Comparison of ENCODE assay signal across 26 cellular contexts in genomic region chr3:131804565-131805133, GRCh38.
A peak's percentile ranks its signal among the peaks of the same experiment; 100 is the strongest.
DNase-seq lines count a peak whose midpoint lies in the region; ATAC-seq, FAIRE-seq and TF ChIP-seq lines count a peak whose summit lies in the region.
"Had no signal": no experiment of that assay in that cellular context is flagged by ENCODE, and none has a peak within 500 bp of the region (broad histone marks: within the 10 kb centered on the region; RNA-seq: fewer than 3 reads in every experiment).

No MANE protein-coding gene starts in this region.

- H3K9me3 ChIP-seq in pancreas, result no peaks in the 10 kb centered on the region
- H3K9me3 ChIP-seq: Peyer's patch, sigmoid colon, tibial nerve had no signal

- no peaks in the 10 kb centered on the region for H3K9me3 Mint-ChIP-seq in chondrocyte (ENCODE audit: low read depth)
- H3K9me3 Mint-ChIP-seq: activated CD4-positive, alpha-beta T cell treated with anti-CD3 and anti-CD28 coated beads, Interleukin-2, amount 10 ng/mL, durations not matched to agents 24 days and 14 days; activated T-cell treated with anti-CD3 and anti-CD28 coated beads, Interleukin-2, amount 50 U/mL, for 4 hours; CD4-positive, alpha-beta memory T cell; dendritic cell treated with granulocyte-macrophage colony-stimulating factor and Interleukin-4, amounts not matched to agents 40 ng/mL and 50 ng/mL, for 4 days; IgD-negative memory B cell; nephron progenitor cell had no signal

- H3K36me3 Mint-ChIP-seq in chondrocyte (ENCODE audit: low read depth), result no peaks in the 10 kb centered on the region
- H3K36me3 Mint-ChIP-seq: CD4-positive, alpha-beta memory T cell; IgD-negative memory B cell had no signal

- peaks cover 0 to 7% (median 6%) of the 10 kb centered on the region in 3 donors for H3K4me1 ChIP-seq in pancreas
- H3K4me1 ChIP-seq: foreskin keratinocyte, Peyer's patch, sigmoid colon, tibial nerve had no signal

- DNase-seq in HUDEP-2 (lab: John Stamatoyannopoulos, UW; ENCODE audit: unreplicated experiment in 76 of 76) (peak in 73 of 76 experiments; percentile 29 to 98 (median 83)), amniotic epithelial cell (ENCODE audit: low read depth) (peak; percentile 0), Right ventricle myocardium superior (peak; percentile 68), pancreas (peak in 5 of 6 donors; percentile 29 to 75 (median 67)), chondrocyte (ENCODE audit: low spot score) (no peak), MV-4-11 (lab: John Stamatoyannopoulos, UW) (no peak), SKM-1 treated with dmso at 0.1 percent for 144 hours (lab: John Stamatoyannopoulos, UW; ENCODE audit: unreplicated experiment) (no peak)
- DNase-seq: activated CD4-positive, alpha-beta T cell treated with anti-CD3 and anti-CD28 coated beads, Interleukin-2, amount 10 ng/mL, durations not matched to agents 24 days and 14 days; activated naive CD4-positive, alpha-beta T cell; activated T-cell treated with anti-CD3 and anti-CD28 coated beads, Interleukin-2, amount 50 U/mL, for 4 hours; CD4-positive, alpha-beta memory T cell; EL; foreskin keratinocyte; hypothalamus; NCI-H1417 treated with DMSO at 0.1 percent for 48 hours; NCI-H510A; nephron progenitor cell; Peyer's patch; sigmoid colon; T-helper 17 cell; WERI-Rb-1 had no signal

- 20% methylated on average over 3 of the region's 3 CpGs for WGBS in pancreas, 2 donors

- no peak for FAIRE-seq in pancreas (lab: Jason Lieb, UNC)
- FAIRE-seq: bronchial epithelial cell, endothelial cell of umbilical vein had no signal

- H3K4me3 Mint-ChIP-seq in chondrocyte (ENCODE audit: unreplicated experiment), result no peak overlapping the region
- H3K4me3 Mint-ChIP-seq: activated CD4-positive, alpha-beta T cell treated with anti-CD3 and anti-CD28 coated beads, Interleukin-2, amount 10 ng/mL, durations not matched to agents 24 days and 14 days; activated T-cell treated with anti-CD3 and anti-CD28 coated beads, Interleukin-2, amount 50 U/mL, for 4 hours; CD4-positive, alpha-beta memory T cell; dendritic cell treated with granulocyte-macrophage colony-stimulating factor and Interleukin-4, amounts not matched to agents 40 ng/mL and 50 ng/mL, for 4 days; IgD-negative memory B cell; nephron progenitor cell; T-helper 17 cell had no signal

- peak overlapping the region in 1 of 4 donors; percentile 8 for H3K27ac ChIP-seq in pancreas
- H3K27ac ChIP-seq: foreskin keratinocyte, Peyer's patch, sigmoid colon, tibial nerve, WERI-Rb-1 had no signal

- H3K36me3 ChIP-seq in pancreas, result no peaks in the 10 kb centered on the region
- H3K36me3 ChIP-seq: Peyer's patch, sigmoid colon, tibial nerve, WERI-Rb-1 had no signal

- peaks cover 18% of the 10 kb centered on the region for H3K27me3 Mint-ChIP-seq in chondrocyte (ENCODE audit: low read depth)
- H3K27me3 Mint-ChIP-seq: dendritic cell treated with granulocyte-macrophage colony-stimulating factor and Interleukin-4, amounts not matched to agents 40 ng/mL and 50 ng/mL, for 4 days had no signal

- H3K27ac Mint-ChIP-seq in chondrocyte (ENCODE audit: unreplicated experiment), result no peak overlapping the region
- H3K27ac Mint-ChIP-seq: activated CD4-positive, alpha-beta T cell treated with anti-CD3 and anti-CD28 coated beads, Interleukin-2, amount 10 ng/mL, durations not matched to agents 24 days and 14 days; CD4-positive, alpha-beta memory T cell; dendritic cell treated with granulocyte-macrophage colony-stimulating factor and Interleukin-4, amounts not matched to agents 40 ng/mL and 50 ng/mL, for 4 days; nephron progenitor cell; T-helper 17 cell had no signal

- intact Hi-C loops in Right ventricle myocardium superior (cut with DNase I) (no loop called here), pancreas (cut with DNase I) (no loop called here)

- peak; percentile 96 for ATAC-seq in Right ventricle myocardium superior (ENCODE audit: poor library complexity)
- ATAC-seq in pancreas, result peak; percentile 92 to 98 (median 94)
- ATAC-seq: activated T-cell treated with anti-CD3 and anti-CD28 coated beads, Interleukin-2, amount 50 U/mL, for 4 hours; foreskin keratinocyte; T-helper 17 cell had no signal

- H3K27me3 ChIP-seq in pancreas, result peaks cover 0 to 4% (median 0%) of the 10 kb centered on the region in 4 donors
- H3K27me3 ChIP-seq: Peyer's patch, sigmoid colon, tibial nerve had no signal

- H3K4me1 Mint-ChIP-seq in chondrocyte (ENCODE audit: low read depth), result no peaks in the 10 kb centered on the region
- H3K4me1 Mint-ChIP-seq: activated CD4-positive, alpha-beta T cell treated with anti-CD3 and anti-CD28 coated beads, Interleukin-2, amount 10 ng/mL, durations not matched to agents 24 days and 14 days; CD4-positive, alpha-beta memory T cell; IgD-negative memory B cell; nephron progenitor cell; T-helper 17 cell had no signal

- H3K4me3 ChIP-seq in pancreas, result no peak overlapping the region
- H3K4me3 ChIP-seq: Peyer's patch, sigmoid colon, tibial nerve had no signal

- TF ChIP-seq CTCF in pancreas (IDR thresholded peaks at IDR 0.05) (no peak), chondrocyte (IDR thresholded peaks at IDR 0.05) (no peak)

Comparison
In these comparisons a context has a peak if more than half of its experiments do, and no peak if none do; other contexts are left out.
1. DNase-seq: peak in HUDEP-2 (73 of 76), amniotic epithelial cell (single experiment), Right ventricle myocardium superior (single experiment) and pancreas (5 of 6); none in chondrocyte (single experiment), MV-4-11 (single experiment) and SKM-1 treated with dmso at 0.1 percent for 144 hours (single experiment).